ENCODE assay signal across 1 cellular context in the genomic region with DNA sequence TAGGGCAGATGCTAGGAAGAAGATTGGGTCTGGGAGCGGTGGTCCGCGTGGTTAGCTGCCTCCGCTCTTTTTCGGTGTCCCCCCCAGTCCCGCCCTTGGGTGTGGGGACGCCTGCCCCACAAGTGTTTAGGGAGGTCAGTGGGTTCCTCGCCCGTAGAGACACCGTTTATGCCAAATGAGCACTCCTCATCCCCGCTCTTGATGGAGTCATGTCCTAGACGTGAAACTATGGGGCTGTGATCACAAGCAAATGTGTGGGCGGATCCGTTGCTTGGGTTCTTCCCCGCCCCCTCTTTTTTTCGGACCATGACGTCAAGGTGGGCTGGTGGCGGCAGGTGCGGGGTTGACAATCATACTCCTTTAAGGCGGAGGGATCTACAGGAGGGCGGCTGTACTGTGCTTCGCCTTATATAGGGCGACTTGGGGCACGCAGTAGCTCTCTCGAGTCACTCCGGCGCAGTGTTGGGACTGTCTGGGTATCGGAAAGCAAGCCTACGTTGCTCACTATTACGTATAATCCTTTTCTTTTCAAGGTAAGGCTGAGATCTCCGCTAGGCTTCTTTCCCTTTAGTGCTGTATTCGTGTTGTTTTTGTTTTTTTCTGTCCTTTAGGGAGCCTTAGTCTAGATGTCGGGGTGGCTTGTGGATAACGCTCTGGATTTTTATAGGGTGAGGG.
TF ChIP-seq lines count a peak whose summit lies in the region.

Gene HSP90AB1, plus strand, starts transcription at position 439 of the 675 bp plus-strand sequence. CDS start 1,529 bp downstream, outside the sequence.

TF ChIP-seq in HEK293, 187 proteins besides CTCF, POLR2A, EP300 and RAD21 (continued from another document and continues in another):
- TF ChIP-seq, protein P1, sequence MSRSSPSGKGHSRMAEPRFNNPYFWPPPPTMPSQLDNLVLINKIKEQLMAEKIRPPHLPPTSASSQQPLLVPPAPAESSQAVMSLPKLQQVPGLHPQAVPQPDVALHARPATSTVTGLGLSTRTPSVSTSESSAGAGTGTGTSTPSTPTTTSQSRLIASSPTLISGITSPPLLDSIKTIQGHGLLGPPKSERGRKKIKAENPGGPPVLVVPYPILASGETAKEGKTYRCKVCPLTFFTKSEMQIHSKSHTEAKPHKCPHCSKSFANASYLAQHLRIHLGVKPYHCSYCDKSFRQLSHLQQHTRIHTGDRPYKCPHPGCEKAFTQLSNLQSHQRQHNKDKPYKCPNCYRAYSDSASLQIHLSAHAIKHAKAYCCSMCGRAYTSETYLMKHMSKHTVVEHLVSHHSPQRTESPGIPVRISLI (tag by site-specific recombination; IDR thresholded peaks at IDR 0.05), result peak; percentile 78
- TF ChIP-seq, protein P2, sequence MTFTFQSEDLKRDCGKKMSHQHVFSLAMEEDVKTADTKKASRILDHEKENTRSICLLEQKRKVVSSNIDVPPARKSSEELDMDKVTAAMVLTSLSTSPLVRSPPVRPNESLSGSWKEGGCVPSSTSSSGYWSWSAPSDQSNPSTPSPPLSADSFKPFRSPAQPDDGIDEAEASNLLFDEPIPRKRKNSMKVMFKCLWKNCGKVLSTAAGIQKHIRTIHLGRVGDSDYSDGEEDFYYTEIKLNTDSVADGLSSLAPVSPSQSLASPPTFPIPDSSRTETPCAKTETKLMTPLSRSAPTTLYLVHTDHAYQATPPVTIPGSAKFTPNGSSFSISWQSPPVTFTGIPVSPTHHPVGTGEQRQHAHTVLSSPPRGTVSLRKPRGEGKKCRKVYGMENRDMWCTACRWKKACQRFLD (tag by site-specific recombination; IDR thresholded peaks at IDR 0.05), result no peak
- TF ChIP-seq GLIS1 (tag by site-specific recombination; IDR thresholded peaks at IDR 0.05) (no peak), ZNF18 (tag by site-specific recombination; IDR thresholded peaks at IDR 0.05) (no peak), ZNF23 (tag by site-specific recombination; IDR thresholded peaks at IDR 0.05; ENCODE audit: borderline replicate concordance) (0 out of 2 replicates have a peak, but pooled peaks have one; percentile 39), IKZF3 (tag by site-specific recombination; IDR thresholded peaks at IDR 0.05) (no peak), REPIN1 (tag by site-specific recombination; IDR thresholded peaks at IDR 0.05; ENCODE audit: low read depth) (peak; percentile 70; the same call in 1 of the 2 replicates), ZBTB48 (tag by site-specific recombination; IDR thresholded peaks at IDR 0.05) (0 out of 2 replicates have a peak, but pooled peaks have one; percentile 29), YY2 (tag by site-specific recombination; IDR thresholded peaks at IDR 0.05) (no peak; the same call in 1 of the 2 replicates), ZBTB1 (tag by site-specific recombination; IDR thresholded peaks at IDR 0.05) (0 out of 2 replicates have a peak, but pooled peaks have one; percentile 15), ZNF692 (tag by site-specific recombination; IDR thresholded peaks at IDR 0.05) (peak; percentile 100), ZNF280C (tag by site-specific recombination; IDR thresholded peaks at IDR 0.05) (no peak), ZSCAN23 (tag by site-specific recombination; IDR thresholded peaks at IDR 0.05) (peak; percentile 60), ZNF148 (tag by site-specific recombination; IDR thresholded peaks at IDR 0.05; ENCODE audit: borderline replicate concordance) (no peak), HOXA7 (CRISPR knock-in tag; IDR thresholded peaks at IDR 0.05; ENCODE audit: borderline replicate concordance) (no peak), TRIM28 (IDR thresholded peaks at IDR 0.05; ENCODE audit: borderline replicate concordance, low read length) (no peak; the same call in 1 of the 2 replicates), ZNF785 (tag by site-specific recombination; IDR thresholded peaks at IDR 0.05) (0 out of 2 replicates have a peak, but pooled peaks have one; percentile 26), SCRT1 (tag by site-specific recombination; IDR thresholded peaks at IDR 0.05; ENCODE audit: borderline replicate concordance) (no peak), INSM2 (tag by site-specific recombination; IDR thresholded peaks at IDR 0.05) (peak; percentile 72), ZBTB6 (tag by site-specific recombination; IDR thresholded peaks at IDR 0.05) (no peak), ZNF548 (tag by site-specific recombination; IDR thresholded peaks at IDR 0.05) (no peak), WT1 (tag by site-specific recombination; IDR thresholded peaks at IDR 0.05) (peak; percentile 44; the same call in 1 of the 2 replicates), ZBTB11 (tag by site-specific recombination; conservative IDR thresholded peaks at IDR 0.05; ENCODE audit: low read depth) (peak; percentile 22; the same call in 1 of the 2 replicates), ZNF175 (tag by site-specific recombination; IDR thresholded peaks at IDR 0.05) (no peak), ZNF146 (tag by site-specific recombination; IDR thresholded peaks at IDR 0.05) (no peak; the same call in 1 of the 2 replicates), ZNF626 (tag by site-specific recombination; IDR thresholded peaks at IDR 0.05) (no peak), ZNF629 (tag by site-specific recombination; IDR thresholded peaks at IDR 0.05) (peak; percentile 97), ZNF654 (tag by site-specific recombination; IDR thresholded peaks at IDR 0.05; ENCODE audit: low read depth) (no peak), ZNF341 (tag by site-specific recombination; IDR thresholded peaks at IDR 0.05; ENCODE audit: low read depth) (no peak), ZNF707 (tag by site-specific recombination; IDR thresholded peaks at IDR 0.05) (no peak)
- TF ChIP-seq, protein P3, sequence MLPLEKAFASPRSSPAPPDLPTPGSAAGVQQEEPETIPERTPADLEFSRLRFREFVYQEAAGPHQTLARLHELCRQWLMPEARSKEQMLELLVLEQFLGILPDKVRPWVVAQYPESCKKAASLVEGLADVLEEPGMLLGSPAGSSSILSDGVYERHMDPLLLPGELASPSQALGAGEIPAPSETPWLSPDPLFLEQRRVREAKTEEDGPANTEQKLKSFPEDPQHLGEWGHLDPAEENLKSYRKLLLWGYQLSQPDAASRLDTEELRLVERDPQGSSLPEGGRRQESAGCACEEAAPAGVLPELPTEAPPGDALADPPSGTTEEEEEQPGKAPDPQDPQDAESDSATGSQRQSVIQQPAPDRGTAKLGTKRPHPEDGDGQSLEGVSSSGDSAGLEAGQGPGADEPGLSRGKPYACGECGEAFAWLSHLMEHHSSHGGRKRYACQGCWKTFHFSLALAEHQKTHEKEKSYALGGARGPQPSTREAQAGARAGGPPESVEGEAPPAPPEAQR (tag by site-specific recombination; IDR thresholded peaks at IDR 0.05), result no peak
- TF ChIP-seq, protein P4, sequence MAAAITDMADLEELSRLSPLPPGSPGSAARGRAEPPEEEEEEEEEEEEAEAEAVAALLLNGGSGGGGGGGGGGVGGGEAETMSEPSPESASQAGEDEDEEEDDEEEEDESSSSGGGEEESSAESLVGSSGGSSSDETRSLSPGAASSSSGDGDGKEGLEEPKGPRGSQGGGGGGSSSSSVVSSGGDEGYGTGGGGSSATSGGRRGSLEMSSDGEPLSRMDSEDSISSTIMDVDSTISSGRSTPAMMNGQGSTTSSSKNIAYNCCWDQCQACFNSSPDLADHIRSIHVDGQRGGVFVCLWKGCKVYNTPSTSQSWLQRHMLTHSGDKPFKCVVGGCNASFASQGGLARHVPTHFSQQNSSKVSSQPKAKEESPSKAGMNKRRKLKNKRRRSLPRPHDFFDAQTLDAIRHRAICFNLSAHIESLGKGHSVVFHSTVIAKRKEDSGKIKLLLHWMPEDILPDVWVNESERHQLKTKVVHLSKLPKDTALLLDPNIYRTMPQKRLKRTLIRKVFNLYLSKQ (tag by site-specific recombination; IDR thresholded peaks at IDR 0.05; ENCODE audit: borderline replicate concordance), result no peak
